24 cellular contexts compared by ENCODE assay signal in the genomic region with DNA sequence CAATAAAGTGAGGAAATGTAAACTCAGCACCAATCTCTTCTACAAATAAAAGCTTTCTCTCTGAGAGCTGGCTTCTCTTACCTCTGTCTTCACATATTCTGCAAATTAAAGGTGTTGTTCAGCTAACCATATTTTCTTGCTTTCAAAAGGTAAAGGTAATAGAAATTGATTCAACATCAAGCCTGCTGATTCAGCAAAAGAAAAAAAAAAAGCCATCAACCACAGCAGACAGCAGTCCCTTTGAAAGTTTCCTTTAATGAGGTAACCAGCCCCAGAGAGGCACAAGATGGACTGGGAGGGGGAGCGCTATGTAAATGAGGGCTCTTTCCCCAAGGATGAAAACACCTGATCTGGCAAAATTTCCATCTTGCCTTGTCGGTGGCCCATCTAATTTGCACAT.
"Had no signal": no experiment of that assay in that cellular context is flagged by ENCODE, and none has a peak within 500 bp of the region (broad histone marks: within the 10 kb centered on the region; RNA-seq: fewer than 3 reads in every experiment).

No MANE protein-coding gene starts in this region.

- H3K27me3 ChIP-seq: neural progenitor cell, right atrium auricular region, sigmoid colon, testis, upper lobe of left lung had no signal

- ATAC-seq: effector memory CD8-positive, alpha-beta T cell; left lobe of liver; stimulated activated memory B cell treated with anti-CD40 and anti-IgM and Interleukin-4, amounts not matched to agents 10 μg/mL and 1 μg/mL and 100 μg/mL, for 72 hours; stimulated activated naive CD8-positive, alpha-beta T cell treated with anti-CD3 and anti-CD28 coated beads, Interleukin-15, Interleukin-2, amounts not matched to agents 100 U/mL and 50 U/mL, for 24 hours had no signal

- DNase-seq: effector memory CD8-positive, alpha-beta T cell; erythroblast; head of caudate nucleus; kidney; natural killer cell; nucleus accumbens; sigmoid colon; spleen; stimulated activated CD4-positive, alpha-beta T cell treated with anti-CD3 and anti-CD28 coated beads, Interleukin-4, amount 100 ng/mL, for 4 hours; stimulated activated naive CD8-positive, alpha-beta T cell treated with anti-CD3 and anti-CD28 coated beads, Interleukin-15, Interleukin-2, amounts not matched to agents 100 U/mL and 50 U/mL, for 24 hours; substantia nigra; testis; tibial artery; upper lobe of left lung had no signal

- H3K4me3 ChIP-seq: coronary artery, lung, neural progenitor cell, prostate gland, right atrium auricular region, sigmoid colon, spleen, testis, tibial artery, upper lobe of left lung had no signal

- H2AFZ ChIP-seq: neural progenitor cell had no signal

- H3K9me3 ChIP-seq: prostate gland, right atrium auricular region, sigmoid colon, spleen, testis, tibial artery, upper lobe of left lung had no signal

- FAIRE-seq: endometrium, frontal cortex, kidney, urothelium cell line had no signal

- H3K36me3 ChIP-seq: neural progenitor cell, prostate gland, right atrium auricular region, sigmoid colon, spleen, tibial artery, upper lobe of left lung had no signal

- H3K9ac ChIP-seq: neural progenitor cell had no signal

- H3K27ac ChIP-seq: coronary artery, neural progenitor cell, prostate gland, right atrium auricular region, sigmoid colon, spleen, testis, tibial artery, upper lobe of left lung had no signal

- H3K4me2 ChIP-seq: neural progenitor cell had no signal

- H3K4me1 ChIP-seq: prostate gland, right atrium auricular region, spleen, testis, tibial artery, upper lobe of left lung had no signal
